In genomic region chr1:44613932-44614331, GRCh38 we compare ENCODE assay signal across 29 cellular contexts.
"Had no signal": no experiment of that assay in that cellular context is flagged by ENCODE, and none has a peak within 500 bp of the region (broad histone marks: within the 10 kb centered on the region; RNA-seq: fewer than 3 reads in every experiment).

No MANE protein-coding gene starts in this region.

- H3K4me1 Mint-ChIP-seq: activated naive CD4-positive, alpha-beta T cell treated with anti-CD3 and anti-CD28 coated beads, Interleukin-2, amount 10 ng/mL, durations not matched to agents 7 days and 5 days; activated naive CD8-positive, alpha-beta T cell treated with anti-CD3 and anti-CD28 coated beads, Interleukin-2, amount 10 ng/mL, durations not matched to agents 7 days and 5 days; stimulated activated effector memory CD8-positive, alpha-beta T cell treated with anti-CD3 and anti-CD28 coated beads, Interleukin-12 subunit alpha, Interleukin-12 subunit beta, amount 100 ng/mL, for 72 hours had no signal

- H3K4me3 Mint-ChIP-seq: activated CD4-positive, alpha-beta memory T cell treated with anti-CD3 and anti-CD28 coated beads for 36 hours; activated CD4-positive, alpha-beta T cell treated with anti-CD3 and anti-CD28 coated beads, Interleukin-2, amount 10 ng/mL, durations not matched to agents 24 days and 14 days; activated naive CD4-positive, alpha-beta T cell treated with anti-CD3 and anti-CD28 coated beads, Interleukin-2, amount 10 ng/mL, durations not matched to agents 7 days and 5 days; activated naive CD8-positive, alpha-beta T cell treated with anti-CD3 and anti-CD28 coated beads, Interleukin-2, amount 10 ng/mL, durations not matched to agents 7 days and 5 days; dendritic cell treated with granulocyte-macrophage colony-stimulating factor and Interleukin-4, amounts not matched to agents 40 ng/mL and 50 ng/mL, for 4 days; nephron; stimulated activated effector memory CD8-positive, alpha-beta T cell treated with anti-CD3 and anti-CD28 coated beads, Interleukin-12 subunit alpha, Interleukin-12 subunit beta, amount 100 ng/mL, for 72 hours; stimulated activated naive CD8-positive, alpha-beta T cell treated with anti-CD3 and anti-CD28 coated beads, Interleukin-15, Interleukin-2, amounts not matched to agents 100 ng/mL and 50 ng/mL, for 24 hours; type B pancreatic cell had no signal

- H3K36me3 Mint-ChIP-seq: activated CD4-positive, alpha-beta memory T cell treated with anti-CD3 and anti-CD28 coated beads for 36 hours; activated naive CD4-positive, alpha-beta T cell treated with anti-CD3 and anti-CD28 coated beads, Interleukin-2, amount 10 ng/mL, durations not matched to agents 7 days and 5 days; activated naive CD8-positive, alpha-beta T cell treated with anti-CD3 and anti-CD28 coated beads, Interleukin-2, amount 10 ng/mL, durations not matched to agents 7 days and 5 days; stimulated activated effector memory CD8-positive, alpha-beta T cell treated with anti-CD3 and anti-CD28 coated beads, Interleukin-12 subunit alpha, Interleukin-12 subunit beta, amount 100 ng/mL, for 72 hours; type B pancreatic cell had no signal

- H3K9me3 Mint-ChIP-seq: activated CD4-positive, alpha-beta memory T cell treated with anti-CD3 and anti-CD28 coated beads for 36 hours; activated CD4-positive, alpha-beta T cell treated with anti-CD3 and anti-CD28 coated beads, Interleukin-2, amount 10 ng/mL, durations not matched to agents 24 days and 14 days; activated naive CD4-positive, alpha-beta T cell treated with anti-CD3 and anti-CD28 coated beads, Interleukin-2, amount 10 ng/mL, durations not matched to agents 7 days and 5 days; activated naive CD8-positive, alpha-beta T cell treated with anti-CD3 and anti-CD28 coated beads, Interleukin-2, amount 10 ng/mL, durations not matched to agents 7 days and 5 days; dendritic cell treated with granulocyte-macrophage colony-stimulating factor and Interleukin-4, amounts not matched to agents 40 ng/mL and 50 ng/mL, for 4 days; nephron; stimulated activated effector memory CD8-positive, alpha-beta T cell treated with anti-CD3 and anti-CD28 coated beads, Interleukin-12 subunit alpha, Interleukin-12 subunit beta, amount 100 ng/mL, for 72 hours; stimulated activated naive CD8-positive, alpha-beta T cell treated with anti-CD3 and anti-CD28 coated beads, Interleukin-15, Interleukin-2, amounts not matched to agents 100 ng/mL and 50 ng/mL, for 24 hours; type B pancreatic cell had no signal

- H3K9me3 ChIP-seq: esophagus muscularis mucosa, heart right ventricle, lower lobe of right lung, mucosa of descending colon, ovary, prostate gland, sigmoid colon, uterus had no signal

- ATAC-seq: activated CD4-positive, CD25-positive, alpha-beta regulatory T cell treated with anti-CD3 and anti-CD28 coated beads, Interleukin-2, amount 50 U/mL, for 24 hours; foreskin keratinocyte; heart right ventricle; left lobe of liver; lower lobe of right lung; mucosa of descending colon; stimulated activated effector memory CD8-positive, alpha-beta T cell treated with anti-CD3 and anti-CD28 coated beads, Interleukin-12 subunit alpha, Interleukin-12 subunit beta, amount 100 ng/mL, for 72 hours had no signal

- DNase-seq: activated CD4-positive, alpha-beta memory T cell treated with anti-CD3 and anti-CD28 coated beads for 36 hours; activated CD4-positive, alpha-beta T cell treated with anti-CD3 and anti-CD28 coated beads, Interleukin-2, amount 10 ng/mL, durations not matched to agents 24 days and 14 days; activated CD8-positive, alpha-beta memory T cell treated with anti-CD3 and anti-CD28 coated beads, Interleukin-2, amount 50 U/mL, for 4 hours; activated gamma-delta T cell; activated naive CD4-positive, alpha-beta T cell treated with anti-CD3 and anti-CD28 coated beads, Interleukin-2, amount 10 ng/mL, durations not matched to agents 7 days and 5 days; activated naive CD8-positive, alpha-beta T cell treated with anti-CD3 and anti-CD28 coated beads, Interleukin-2, amount 10 ng/mL, durations not matched to agents 7 days and 5 days; activated T-cell treated with anti-CD3 and anti-CD28 coated beads, Interleukin-2, amount 50 U/mL, for 1 hour; amniotic stem cell; central memory CD4-positive, alpha-beta T cell; foreskin keratinocyte; heart right ventricle; kidney glomerular epithelial cell; lower lobe of right lung; mesenchymal stem cell; mucosa of descending colon; sigmoid colon; small intestine; stimulated activated CD4-positive, alpha-beta T cell treated with anti-CD3 and anti-CD28 coated beads, Interleukin-4, amount 100 ng/mL, for 24 hours; uterus had no signal

- H3K27ac ChIP-seq: esophagus muscularis mucosa, foreskin keratinocyte, heart right ventricle, lower lobe of right lung, ovary, prostate gland, sigmoid colon, uterus had no signal

- H3K27ac Mint-ChIP-seq: activated CD4-positive, alpha-beta memory T cell treated with anti-CD3 and anti-CD28 coated beads for 36 hours; activated CD4-positive, alpha-beta T cell treated with anti-CD3 and anti-CD28 coated beads, Interleukin-2, amount 10 ng/mL, durations not matched to agents 24 days and 14 days; activated naive CD4-positive, alpha-beta T cell treated with anti-CD3 and anti-CD28 coated beads, Interleukin-2, amount 10 ng/mL, durations not matched to agents 7 days and 5 days; activated naive CD8-positive, alpha-beta T cell treated with anti-CD3 and anti-CD28 coated beads, Interleukin-2, amount 10 ng/mL, durations not matched to agents 7 days and 5 days; dendritic cell treated with granulocyte-macrophage colony-stimulating factor and Interleukin-4, amounts not matched to agents 40 ng/mL and 50 ng/mL, for 4 days; nephron; stimulated activated effector memory CD8-positive, alpha-beta T cell treated with anti-CD3 and anti-CD28 coated beads, Interleukin-12 subunit alpha, Interleukin-12 subunit beta, amount 100 ng/mL, for 72 hours; stimulated activated naive CD8-positive, alpha-beta T cell treated with anti-CD3 and anti-CD28 coated beads, Interleukin-15, Interleukin-2, amounts not matched to agents 100 ng/mL and 50 ng/mL, for 24 hours; type B pancreatic cell had no signal

- H3K27me3 Mint-ChIP-seq: activated CD4-positive, alpha-beta memory T cell treated with anti-CD3 and anti-CD28 coated beads for 36 hours; activated naive CD8-positive, alpha-beta T cell treated with anti-CD3 and anti-CD28 coated beads, Interleukin-2, amount 10 ng/mL, durations not matched to agents 7 days and 5 days; stimulated activated naive CD8-positive, alpha-beta T cell treated with anti-CD3 and anti-CD28 coated beads, Interleukin-15, Interleukin-2, amounts not matched to agents 100 ng/mL and 50 ng/mL, for 24 hours had no signal

- H3K4me1 ChIP-seq: foreskin keratinocyte, lower lobe of right lung, prostate gland, uterus had no signal

- H3K36me3 ChIP-seq: esophagus muscularis mucosa, heart right ventricle, lower lobe of right lung, ovary, prostate gland, sigmoid colon, uterus had no signal

- H3K4me3 ChIP-seq: esophagus muscularis mucosa, heart right ventricle, lower lobe of right lung, mucosa of descending colon, ovary, prostate gland, sigmoid colon, uterus had no signal

- H3K27me3 ChIP-seq: foreskin keratinocyte, ovary, uterus had no signal
